8 cellular contexts compared by ENCODE assay signal in genomic region chr16:69131749-69132423, GRCh38. TPM values are rescaled to one million over a fixed set of nuclear protein-coding genes. Genes with fewer than 3 reads are reported as not detected.
DNase-seq lines count a peak whose midpoint lies in the region; ATAC-seq and TF ChIP-seq lines count a peak whose summit lies in the region.

No MANE protein-coding gene starts in this region.

- CTCF ChIA-PET in CD8-positive, alpha-beta memory T cell (lab: Charles Lee) = interaction anchor here (0.9 to 1.9 kb wide), 3 partner anchors 19 to 603 kb away, joined by 4 read pairs; no protein-coding TSS in a partner anchor

- peak overlapping the region; percentile 87 to 99 (median 92) for H3K27ac Mint-ChIP-seq in CD8-positive, alpha-beta memory T cell

- peak overlapping the region; percentile 91 to 99 (median 94) for H3K4me3 Mint-ChIP-seq in CD8-positive, alpha-beta memory T cell

- no peaks in the 10 kb centered on the region for H3K9me3 Mint-ChIP-seq in CD8-positive, alpha-beta memory T cell

- POLR2A ChIA-PET in CD8-positive, alpha-beta memory T cell (lab: Charles Lee) = interaction anchor here (1.8 to 2.1 kb wide), 2 partner anchors 9 to 55 kb away, joined by 9 to 10 read pairs; partner anchors contain the start of gene SNTB2

- ATAC-seq in GM21381 (IDR thresholded peaks at IDR 0.05; ENCODE audit: unreplicated experiment) (peak; percentile 42), foreskin keratinocyte (peak; percentile 60)

- H3K9ac ChIP-seq in HUES6 (ENCODE audit: low read length) (peak overlapping the region; percentile 95), subcutaneous abdominal adipose tissue (ENCODE audit: low read length in 5 of 5) (peak overlapping the region; percentile 77 to 95 (median 92))

- H3K4me1 Mint-ChIP-seq in CD8-positive, alpha-beta memory T cell = peaks cover 49 to 78% (median 72%) of the 10 kb centered on the region in 3 donors

- H3K27me3 ChIP-seq in CD8-positive, alpha-beta memory T cell (ENCODE audit: insufficient read depth, low read length, poor library complexity, severe bottlenecking) = no peaks in the 10 kb centered on the region
- no peaks in the 10 kb centered on the region for H3K27me3 ChIP-seq in HUES6 (ENCODE audit: control insufficient read depth, insufficient read depth, low read length)
- no peaks in the 10 kb centered on the region for H3K27me3 ChIP-seq in foreskin keratinocyte
- H3K27me3 ChIP-seq in neutrophil = no peaks in the 10 kb centered on the region
- no peaks in the 10 kb centered on the region for H3K27me3 ChIP-seq in subcutaneous abdominal adipose tissue (ENCODE audit: control insufficient read depth in 5 of 5, insufficient read depth in 4 of 5, low read length in 5 of 5)

- H3K27ac ChIP-seq in CD8-positive, alpha-beta memory T cell (ENCODE audit: low read depth, low read length) = peak overlapping the region; percentile 92
- peak overlapping the region; percentile 97 for H3K27ac ChIP-seq in HUES6 (ENCODE audit: low read depth, low read length)
- peak overlapping the region; percentile 96 for H3K27ac ChIP-seq in foreskin keratinocyte
- peak overlapping the region; percentile 92 for H3K27ac ChIP-seq in neutrophil
- H3K27ac ChIP-seq in subcutaneous abdominal adipose tissue (ENCODE audit: low read depth, low read length) = peak overlapping the region; percentile 92

- H3K4me1 ChIP-seq in CD8-positive, alpha-beta memory T cell (ENCODE audit: insufficient read depth, low read length) = peaks cover 33% of the 10 kb centered on the region
- peaks cover 14% of the 10 kb centered on the region for H3K4me1 ChIP-seq in HUES6 (ENCODE audit: control insufficient read depth, insufficient read depth, low read length)
- H3K4me1 ChIP-seq in foreskin keratinocyte = peaks cover 13% of the 10 kb centered on the region
- H3K4me1 ChIP-seq in neutrophil (ENCODE audit: control insufficient read depth in 1 of 2, insufficient read depth in 1 of 2, low read depth in 1 of 2, low read length in 1 of 2) = peaks cover 17 to 20% of the 10 kb centered on the region in 2 experiments
- peaks cover 0 to 38% (median 30%) of the 10 kb centered on the region in 5 donors for H3K4me1 ChIP-seq in subcutaneous abdominal adipose tissue (ENCODE audit: control insufficient read depth in 5 of 5, insufficient read depth in 5 of 5, low read length in 5 of 5)

- peaks cover 0 to 35% (median 8%) of the 10 kb centered on the region in 3 donors for H3K36me3 Mint-ChIP-seq in CD8-positive, alpha-beta memory T cell

- H3K27me3 Mint-ChIP-seq in CD8-positive, alpha-beta memory T cell = no peaks in the 10 kb centered on the region

- H3K36me3 ChIP-seq in CD8-positive, alpha-beta memory T cell (ENCODE audit: insufficient read depth, low read length) = peaks cover 4% of the 10 kb centered on the region
- H3K36me3 ChIP-seq in HUES6 (ENCODE audit: control insufficient read depth, insufficient read depth, low read length) = peaks cover 34% of the 10 kb centered on the region
- H3K36me3 ChIP-seq in neutrophil = no peaks in the 10 kb centered on the region
- peaks cover 0 to 11% (median 2%) of the 10 kb centered on the region in 5 donors for H3K36me3 ChIP-seq in subcutaneous abdominal adipose tissue (ENCODE audit: control insufficient read depth in 5 of 5, insufficient read depth in 5 of 5, low read length in 5 of 5)

- peak in 4 of 5 donors; percentile 61 to 78 (median 66) for DNase-seq in CD8-positive, alpha-beta memory T cell
- peak; percentile 69 for DNase-seq in RKO (ENCODE audit: low spot score)
- peak; percentile 61 for DNase-seq in activated gamma-delta T cell treated with Interleukin-2 at 50 U/mL for 16 hours
- peak in 1 of 2 donors; percentile 55 for DNase-seq in foreskin keratinocyte

- no peak for TF ChIP-seq CTCF in foreskin keratinocyte (conservative IDR thresholded peaks at IDR 0.05)
- no peak for TF ChIP-seq CTCF in neutrophil (IDR thresholded peaks at IDR 0.05)

- H3K4me3 ChIP-seq in CD8-positive, alpha-beta memory T cell (ENCODE audit: low read length) = peak overlapping the region; percentile 96
- peak overlapping the region; percentile 91 for H3K4me3 ChIP-seq in HUES6 (ENCODE audit: low read depth, low read length)
- peak overlapping the region; percentile 85 to 88 for H3K4me3 ChIP-seq in neutrophil (ENCODE audit: low read depth in 1 of 2, low read length in 1 of 2)
- H3K4me3 ChIP-seq in subcutaneous abdominal adipose tissue (ENCODE audit: low read depth in 1 of 5, low read length in 5 of 5) = peak overlapping the region; percentile 94 to 97 (median 95)

- H3K9me3 ChIP-seq in CD8-positive, alpha-beta memory T cell (ENCODE audit: low read length) = no peaks in the 10 kb centered on the region
- H3K9me3 ChIP-seq in HUES6 (ENCODE audit: control insufficient read depth, insufficient read depth, low read depth, low read length) (no peaks in the 10 kb centered on the region), neutrophil (no peaks in the 10 kb centered on the region), subcutaneous abdominal adipose tissue (ENCODE audit: control insufficient read depth in 5 of 5, low read length in 5 of 5) (no peaks in the 10 kb centered on the region)

RNA-seq across cellular contexts. Expression of gene CHTF8, which starts 0.5 kb away (rescaled TPM):
- total RNA-seq in CD8-positive, alpha-beta memory T cell = 100 to 1,000 TPM; 141 to 149 TPM
- polyA plus RNA-seq in CD8-positive, alpha-beta memory T cell = 181 TPM
- 112 and 113 TPM in 2 replicates for total RNA-seq in foreskin keratinocyte
- 145 and 156 TPM in 2 replicates for polyA plus RNA-seq in foreskin keratinocyte

RNA-seq across cellular contexts. Expression of gene UTP4, which starts 0.6 kb away (rescaled TPM):
- 100 to 1,000 TPM; 150 to 155 TPM for total RNA-seq in CD8-positive, alpha-beta memory T cell
- 59.0 TPM for polyA plus RNA-seq in CD8-positive, alpha-beta memory T cell
- 50.6 and 55.4 TPM in 2 replicates for total RNA-seq in foreskin keratinocyte
- polyA plus RNA-seq in foreskin keratinocyte = 49.5 and 63.3 TPM in 2 replicates

RNA-seq across cellular contexts. Expression of gene HAS3, which starts 26.4 kb away (rescaled TPM):
- under 1 TPM; 0.55 to 0.62 TPM for total RNA-seq in CD8-positive, alpha-beta memory T cell
- 0.07 TPM for polyA plus RNA-seq in CD8-positive, alpha-beta memory T cell
- total RNA-seq in foreskin keratinocyte = 9.1 and 15.1 TPM in 2 replicates
- 4.8 and 9.0 TPM in 2 replicates for polyA plus RNA-seq in foreskin keratinocyte

RNA-seq across cellular contexts. Expression of gene SNTB2, which starts 55.1 kb away (rescaled TPM):
- total RNA-seq in CD8-positive, alpha-beta memory T cell = 10 to 100 TPM; 13.6 to 14.9 TPM
- 28.2 TPM for polyA plus RNA-seq in CD8-positive, alpha-beta memory T cell
- 14.3 and 14.8 TPM in 2 replicates for total RNA-seq in foreskin keratinocyte
- 3.2 TPM in 2 replicates for polyA plus RNA-seq in foreskin keratinocyte
